ENCODE assay signal across 8 cellular contexts in the genomic region with DNA sequence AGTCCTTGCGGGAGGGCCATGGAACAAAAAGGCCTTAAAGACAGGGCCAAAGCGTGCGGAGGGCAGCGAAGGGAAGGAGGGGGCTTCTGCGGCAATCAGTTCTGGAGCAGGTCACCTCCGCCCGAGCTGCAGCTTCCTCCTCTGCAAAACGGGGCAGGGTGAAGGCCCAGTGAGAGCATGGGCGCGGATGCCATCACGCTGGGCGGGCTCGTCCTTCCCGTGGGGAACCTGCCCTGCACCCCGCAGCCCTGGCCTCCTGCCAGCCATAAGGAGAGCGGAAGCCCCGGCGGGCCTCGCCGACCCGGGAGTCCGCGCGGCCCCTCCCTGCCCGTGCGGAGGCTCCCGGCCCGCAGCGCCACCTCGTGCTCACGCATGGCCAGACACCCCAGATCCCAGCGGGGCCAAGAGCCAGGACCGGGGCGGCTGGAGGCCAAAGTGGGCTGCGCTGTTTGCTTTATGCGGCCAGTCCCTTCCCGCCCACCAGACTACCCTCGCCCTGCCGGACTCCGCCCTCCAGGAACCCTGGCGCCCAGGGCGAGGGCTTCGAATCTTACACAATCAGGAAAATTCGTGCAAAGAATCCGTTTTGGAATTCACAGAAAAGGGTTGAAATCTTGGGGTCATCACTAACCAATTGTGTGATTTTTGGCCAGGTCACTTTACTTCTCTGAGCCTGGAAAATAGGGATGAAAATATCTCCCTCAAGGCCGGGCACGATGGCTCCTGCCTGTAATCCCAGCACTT. TPM values are rescaled to one million over a fixed set of nuclear protein-coding genes. Genes with fewer than 3 reads are reported as not detected.
DNase-seq lines count a peak whose midpoint lies in the region; ATAC-seq and TF ChIP-seq lines count a peak whose summit lies in the region.

No MANE protein-coding gene starts in this region.

- no peak overlapping the region; the same call in 1 of the 2 replicates for H3K4me3 ChIP-seq in GM06990 (replicated peaks; ENCODE audit: low read depth, low read length)
- H3K4me3 ChIP-seq in coronary artery: peak overlapping the region; percentile 59
- H3K4me3 ChIP-seq in left lung: peak overlapping the region in 1 of 2 donors; percentile 19

- DNase-seq in GM06990 (ENCODE audit: extremely low read depth, insufficient read length) (peak; percentile 71), NCI-H2227 (lab: John Stamatoyannopoulos, UW; ENCODE audit: unreplicated experiment) (peak; percentile 78), coronary artery (ENCODE audit: low spot score) (peak; percentile 90), left lung (peak; percentile 81 to 95)
- DNase-seq in activated CD4-positive, alpha-beta T cell treated with anti-CD3 and anti-CD28 coated beads, Interleukin-2, amount 10 ng/mL, durations not matched to agents 24 days and 14 days: peak; percentile 94
- peak; percentile 73 for DNase-seq in stimulated activated CD4-positive, alpha-beta T cell treated with anti-CD3 and anti-CD28 coated beads, Interleukin-4, amount 100 ng/mL, for 1 hour

- peaks cover 26% of the 10 kb centered on the region for H3K27me3 Mint-ChIP-seq in activated CD4-positive, alpha-beta T cell treated with anti-CD3 and anti-CD28 coated beads, Interleukin-2, amount 10 ng/mL, durations not matched to agents 24 days and 14 days

- H3K4me1 Mint-ChIP-seq in activated CD4-positive, alpha-beta T cell treated with anti-CD3 and anti-CD28 coated beads, Interleukin-2, amount 10 ng/mL, durations not matched to agents 24 days and 14 days: peaks cover 14% of the 10 kb centered on the region

- ATAC-seq in HG02610 (IDR thresholded peaks at IDR 0.05; ENCODE audit: unreplicated experiment) (peak; percentile 89), left lung (peak; percentile 95), HG03439 (IDR thresholded peaks at IDR 0.05; ENCODE audit: unreplicated experiment) (no peak)

- H3K27me3 ChIP-seq in GM06990 (replicated peaks; ENCODE audit: control insufficient read depth, insufficient read depth, low read length) (no peaks in the 10 kb centered on the region; the same call in 1 of the 2 replicates), left lung (no peaks in the 10 kb centered on the region)

- peak; percentile 73 for TF ChIP-seq CTCF in GM06990 (IDR thresholded peaks at IDR 0.05; ENCODE audit: insufficient read depth, low read length, poor library complexity, severe bottlenecking)
- TF ChIP-seq CTCF in coronary artery (IDR thresholded peaks at IDR 0.05): peak; percentile 85
- peak; percentile 91 to 92 for TF ChIP-seq CTCF in left lung (IDR thresholded peaks at IDR 0.05)

- H3K9me3 ChIP-seq in left lung: no peaks in the 10 kb centered on the region

- intact Hi-C loops in activated CD4-positive, alpha-beta T cell treated with anti-CD3 and anti-CD28 coated beads, Interleukin-2, amount 10 ng/mL, durations not matched to agents 24 days and 14 days (cut with micrococcal nuclease): loop anchor here (1.0 kb wide), 1 partner anchor 65 kb away; no protein-coding TSS in a partner anchor
- intact Hi-C loops in left lung (cut with DNase I): loop anchor here in 1 of 2 donors (5.0 kb wide), 1 partner anchor 62 kb away; no protein-coding TSS in a partner anchor

- peak overlapping the region; percentile 50 for H3K4me3 Mint-ChIP-seq in activated CD4-positive, alpha-beta T cell treated with anti-CD3 and anti-CD28 coated beads, Interleukin-2, amount 10 ng/mL, durations not matched to agents 24 days and 14 days

- H3K4me1 ChIP-seq in left lung: peaks cover 5 to 28% of the 10 kb centered on the region in 2 donors

- no peak overlapping the region for H3K27ac Mint-ChIP-seq in activated CD4-positive, alpha-beta T cell treated with anti-CD3 and anti-CD28 coated beads, Interleukin-2, amount 10 ng/mL, durations not matched to agents 24 days and 14 days

- no peaks in the 10 kb centered on the region for H3K9me3 Mint-ChIP-seq in activated CD4-positive, alpha-beta T cell treated with anti-CD3 and anti-CD28 coated beads, Interleukin-2, amount 10 ng/mL, durations not matched to agents 24 days and 14 days

- no peaks in the 10 kb centered on the region for H3K36me3 Mint-ChIP-seq in activated CD4-positive, alpha-beta T cell treated with anti-CD3 and anti-CD28 coated beads, Interleukin-2, amount 10 ng/mL, durations not matched to agents 24 days and 14 days (ENCODE audit: low read depth)

- H3K36me3 ChIP-seq in GM06990 (ENCODE audit: control insufficient read depth, insufficient read depth, low read length) (no peaks in the 10 kb centered on the region), left lung (peaks cover 0 to 10% of the 10 kb centered on the region in 2 donors)

- H3K27ac ChIP-seq in coronary artery: peak overlapping the region; percentile 54 to 74
- H3K27ac ChIP-seq in left lung: peak overlapping the region in 1 of 2 donors; percentile 36

RNA-seq across cellular contexts. Expression of a gene that starts 16.1 kb away (rescaled TPM):
- 3.4 and 5.2 TPM in 2 replicates for total RNA-seq in activated CD4-positive, alpha-beta T cell treated with anti-CD3 and anti-CD28 coated beads, Interleukin-2, amount 10 ng/mL, durations not matched to agents 24 days and 14 days
- 10 to 100 TPM; 12.7 to 15.4 TPM for total RNA-seq in left lung
